In genomic region chr6:97282726-97283617, GRCh38 we compare ENCODE assay signal across 1 cellular context.
TF ChIP-seq lines count a peak whose summit lies in the region.

A gene with protein sequence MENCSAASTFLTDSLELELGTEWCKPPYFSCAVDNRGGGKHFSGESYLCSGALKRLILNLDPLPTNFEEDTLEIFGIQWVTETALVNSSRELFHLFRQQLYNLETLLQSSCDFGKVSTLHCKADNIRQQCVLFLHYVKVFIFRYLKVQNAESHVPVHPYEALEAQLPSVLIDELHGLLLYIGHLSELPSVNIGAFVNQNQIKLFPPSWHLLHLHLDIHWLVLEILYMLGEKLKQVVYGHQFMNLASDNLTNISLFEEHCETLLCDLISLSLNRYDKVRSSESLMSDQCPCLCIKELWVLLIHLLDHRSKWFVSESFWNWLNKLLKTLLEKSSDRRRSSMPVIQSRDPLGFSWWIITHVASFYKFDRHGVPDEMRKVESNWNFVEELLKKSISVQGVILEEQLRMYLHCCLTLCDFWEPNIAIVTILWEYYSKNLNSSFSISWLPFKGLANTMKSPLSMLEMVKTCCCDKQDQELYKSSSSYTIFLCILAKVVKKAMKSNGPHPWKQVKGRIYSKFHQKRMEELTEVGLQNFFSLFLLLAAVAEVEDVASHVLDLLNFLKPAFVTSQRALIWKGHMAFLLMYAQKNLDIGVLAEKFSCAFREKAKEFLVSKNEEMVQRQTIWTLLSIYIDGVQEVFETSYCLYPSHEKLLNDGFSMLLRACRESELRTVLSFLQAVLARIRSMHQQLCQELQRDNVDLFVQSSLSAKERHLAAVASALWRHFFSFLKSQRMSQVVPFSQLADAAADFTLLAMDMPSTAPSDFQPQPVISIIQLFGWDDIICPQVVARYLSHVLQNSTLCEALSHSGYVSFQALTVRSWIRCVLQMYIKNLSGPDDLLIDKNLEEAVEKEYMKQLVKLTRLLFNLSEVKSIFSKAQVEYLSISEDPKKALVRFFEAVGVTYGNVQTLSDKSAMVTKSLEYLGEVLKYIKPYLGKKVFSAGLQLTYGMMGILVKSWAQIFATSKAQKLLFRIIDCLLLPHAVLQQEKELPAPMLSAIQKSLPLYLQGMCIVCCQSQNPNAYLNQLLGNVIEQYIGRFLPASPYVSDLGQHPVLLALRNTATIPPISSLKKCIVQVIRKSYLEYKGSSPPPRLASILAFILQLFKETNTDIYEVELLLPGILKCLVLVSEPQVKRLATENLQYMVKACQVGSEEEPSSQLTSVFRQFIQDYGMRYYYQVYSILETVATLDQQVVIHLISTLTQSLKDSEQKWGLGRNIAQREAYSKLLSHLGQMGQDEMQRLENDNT (minus strand): TSS chr6:97283216. CDS start chr6:97282477, 739 bp downstream.

TF ChIP-seq in HEK293, 187 proteins besides CTCF, POLR2A, EP300 and RAD21 (continued from another document and continues in another):
- TF ChIP-seq PRDM10 (tag by site-specific recombination; IDR thresholded peaks at IDR 0.05), result peak; percentile 50
- TF ChIP-seq, protein P1, sequence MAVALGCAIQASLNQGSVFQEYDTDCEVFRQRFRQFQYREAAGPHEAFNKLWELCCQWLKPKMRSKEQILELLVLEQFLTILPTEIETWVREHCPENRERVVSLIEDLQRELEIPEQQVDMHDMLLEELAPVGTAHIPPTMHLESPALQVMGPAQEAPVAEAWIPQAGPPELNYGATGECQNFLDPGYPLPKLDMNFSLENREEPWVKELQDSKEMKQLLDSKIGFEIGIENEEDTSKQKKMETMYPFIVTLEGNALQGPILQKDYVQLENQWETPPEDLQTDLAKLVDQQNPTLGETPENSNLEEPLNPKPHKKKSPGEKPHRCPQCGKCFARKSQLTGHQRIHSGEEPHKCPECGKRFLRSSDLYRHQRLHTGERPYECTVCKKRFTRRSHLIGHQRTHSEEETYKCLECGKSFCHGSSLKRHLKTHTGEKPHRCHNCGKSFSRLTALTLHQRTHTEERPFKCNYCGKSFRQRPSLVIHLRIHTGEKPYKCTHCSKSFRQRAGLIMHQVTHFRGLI (tag by site-specific recombination; IDR thresholded peaks at IDR 0.05), result 0 out of 2 replicates have a peak, but pooled peaks have one; percentile 24
- TF ChIP-seq ZBTB48 (tag by site-specific recombination; IDR thresholded peaks at IDR 0.05), result peak; percentile 59
- TF ChIP-seq ZNF518A (tag by site-specific recombination; conservative IDR thresholded peaks at IDR 0.05; ENCODE audit: low read depth), result 0 out of 2 replicates have a peak, but pooled peaks have one; percentile 30
- no peak for TF ChIP-seq ZNF354C (tag by site-specific recombination; IDR thresholded peaks at IDR 0.05; ENCODE audit: borderline replicate concordance, low read depth)
- peak; percentile 70 for TF ChIP-seq KLF16 (tag by site-specific recombination; IDR thresholded peaks at IDR 0.05)
- peak; percentile 76 for TF ChIP-seq ZNF18 (tag by site-specific recombination; IDR thresholded peaks at IDR 0.05)
- TF ChIP-seq ZNF423 (tag by site-specific recombination; IDR thresholded peaks at IDR 0.05), result no peak
- TF ChIP-seq, protein P2, sequence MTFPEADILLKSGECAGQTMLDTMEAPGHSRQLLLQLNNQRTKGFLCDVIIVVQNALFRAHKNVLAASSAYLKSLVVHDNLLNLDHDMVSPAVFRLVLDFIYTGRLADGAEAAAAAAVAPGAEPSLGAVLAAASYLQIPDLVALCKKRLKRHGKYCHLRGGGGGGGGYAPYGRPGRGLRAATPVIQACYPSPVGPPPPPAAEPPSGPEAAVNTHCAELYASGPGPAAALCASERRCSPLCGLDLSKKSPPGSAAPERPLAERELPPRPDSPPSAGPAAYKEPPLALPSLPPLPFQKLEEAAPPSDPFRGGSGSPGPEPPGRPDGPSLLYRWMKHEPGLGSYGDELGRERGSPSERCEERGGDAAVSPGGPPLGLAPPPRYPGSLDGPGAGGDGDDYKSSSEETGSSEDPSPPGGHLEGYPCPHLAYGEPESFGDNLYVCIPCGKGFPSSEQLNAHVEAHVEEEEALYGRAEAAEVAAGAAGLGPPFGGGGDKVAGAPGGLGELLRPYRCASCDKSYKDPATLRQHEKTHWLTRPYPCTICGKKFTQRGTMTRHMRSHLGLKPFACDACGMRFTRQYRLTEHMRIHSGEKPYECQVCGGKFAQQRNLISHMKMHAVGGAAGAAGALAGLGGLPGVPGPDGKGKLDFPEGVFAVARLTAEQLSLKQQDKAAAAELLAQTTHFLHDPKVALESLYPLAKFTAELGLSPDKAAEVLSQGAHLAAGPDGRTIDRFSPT (tag by site-specific recombination; IDR thresholded peaks at IDR 0.05), result peak; percentile 55; the same call in 1 of the 2 replicates
- TF ChIP-seq TRIM28 (IDR thresholded peaks at IDR 0.05; ENCODE audit: borderline replicate concordance, low read length), result peak; percentile 44; the same call in 1 of the 2 replicates
- TF ChIP-seq, protein P3, sequence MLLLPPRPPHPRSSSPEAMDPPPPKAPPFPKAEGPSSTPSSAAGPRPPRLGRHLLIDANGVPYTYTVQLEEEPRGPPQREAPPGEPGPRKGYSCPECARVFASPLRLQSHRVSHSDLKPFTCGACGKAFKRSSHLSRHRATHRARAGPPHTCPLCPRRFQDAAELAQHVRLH (tag by site-specific recombination; IDR thresholded peaks at IDR 0.05), result peak; percentile 46; the same call in 1 of the 2 replicates
- TF ChIP-seq ZEB2 (tag by site-specific recombination; IDR thresholded peaks at IDR 0.05), result peak; percentile 58; the same call in 1 of the 2 replicates
- TF ChIP-seq, protein P4, sequence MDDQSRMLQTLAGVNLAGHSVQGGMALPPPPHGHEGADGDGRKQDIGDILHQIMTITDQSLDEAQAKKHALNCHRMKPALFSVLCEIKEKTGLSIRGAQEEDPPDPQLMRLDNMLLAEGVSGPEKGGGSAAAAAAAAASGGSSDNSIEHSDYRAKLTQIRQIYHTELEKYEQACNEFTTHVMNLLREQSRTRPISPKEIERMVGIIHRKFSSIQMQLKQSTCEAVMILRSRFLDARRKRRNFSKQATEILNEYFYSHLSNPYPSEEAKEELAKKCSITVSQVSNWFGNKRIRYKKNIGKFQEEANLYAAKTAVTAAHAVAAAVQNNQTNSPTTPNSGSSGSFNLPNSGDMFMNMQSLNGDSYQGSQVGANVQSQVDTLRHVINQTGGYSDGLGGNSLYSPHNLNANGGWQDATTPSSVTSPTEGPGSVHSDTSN (CRISPR knock-in tag; IDR thresholded peaks at IDR 0.05), result peak; percentile 77; the same call in 1 of the 2 replicates
- TF ChIP-seq ZNF623 (tag by site-specific recombination; IDR thresholded peaks at IDR 0.05), result no peak
- TF ChIP-seq, protein P5, sequence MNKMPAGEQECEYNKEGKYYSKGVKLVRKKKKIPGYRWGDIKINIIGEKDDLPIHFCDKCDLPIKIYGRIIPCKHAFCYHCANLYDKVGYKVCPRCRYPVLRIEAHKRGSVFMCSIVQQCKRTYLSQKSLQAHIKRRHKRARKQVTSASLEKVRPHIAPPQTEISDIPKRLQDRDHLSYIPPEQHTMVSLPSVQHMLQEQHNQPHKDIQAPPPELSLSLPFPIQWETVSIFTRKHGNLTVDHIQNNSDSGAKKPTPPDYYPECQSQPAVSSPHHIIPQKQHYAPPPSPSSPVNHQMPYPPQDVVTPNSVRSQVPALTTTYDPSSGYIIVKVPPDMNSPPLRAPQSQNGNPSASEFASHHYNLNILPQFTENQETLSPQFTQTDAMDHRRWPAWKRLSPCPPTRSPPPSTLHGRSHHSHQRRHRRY (tag by site-specific recombination; IDR thresholded peaks at IDR 0.05), result 0 out of 2 replicates have a peak, but pooled peaks have one; percentile 14
- peak; percentile 65 for TF ChIP-seq ZNF660 (tag by site-specific recombination; IDR thresholded peaks at IDR 0.05)
- peak; percentile 33; the same call in 1 of the 2 replicates for TF ChIP-seq WT1 (tag by site-specific recombination; IDR thresholded peaks at IDR 0.05)
- 0 out of 2 replicates have a peak, but pooled peaks have one; percentile 58 for TF ChIP-seq KLF1 (tag by site-specific recombination; IDR thresholded peaks at IDR 0.05)
- peak; percentile 30; the same call in 1 of the 2 replicates for TF ChIP-seq OSR2 (tag by site-specific recombination; IDR thresholded peaks at IDR 0.05)
- TF ChIP-seq, protein P6, sequence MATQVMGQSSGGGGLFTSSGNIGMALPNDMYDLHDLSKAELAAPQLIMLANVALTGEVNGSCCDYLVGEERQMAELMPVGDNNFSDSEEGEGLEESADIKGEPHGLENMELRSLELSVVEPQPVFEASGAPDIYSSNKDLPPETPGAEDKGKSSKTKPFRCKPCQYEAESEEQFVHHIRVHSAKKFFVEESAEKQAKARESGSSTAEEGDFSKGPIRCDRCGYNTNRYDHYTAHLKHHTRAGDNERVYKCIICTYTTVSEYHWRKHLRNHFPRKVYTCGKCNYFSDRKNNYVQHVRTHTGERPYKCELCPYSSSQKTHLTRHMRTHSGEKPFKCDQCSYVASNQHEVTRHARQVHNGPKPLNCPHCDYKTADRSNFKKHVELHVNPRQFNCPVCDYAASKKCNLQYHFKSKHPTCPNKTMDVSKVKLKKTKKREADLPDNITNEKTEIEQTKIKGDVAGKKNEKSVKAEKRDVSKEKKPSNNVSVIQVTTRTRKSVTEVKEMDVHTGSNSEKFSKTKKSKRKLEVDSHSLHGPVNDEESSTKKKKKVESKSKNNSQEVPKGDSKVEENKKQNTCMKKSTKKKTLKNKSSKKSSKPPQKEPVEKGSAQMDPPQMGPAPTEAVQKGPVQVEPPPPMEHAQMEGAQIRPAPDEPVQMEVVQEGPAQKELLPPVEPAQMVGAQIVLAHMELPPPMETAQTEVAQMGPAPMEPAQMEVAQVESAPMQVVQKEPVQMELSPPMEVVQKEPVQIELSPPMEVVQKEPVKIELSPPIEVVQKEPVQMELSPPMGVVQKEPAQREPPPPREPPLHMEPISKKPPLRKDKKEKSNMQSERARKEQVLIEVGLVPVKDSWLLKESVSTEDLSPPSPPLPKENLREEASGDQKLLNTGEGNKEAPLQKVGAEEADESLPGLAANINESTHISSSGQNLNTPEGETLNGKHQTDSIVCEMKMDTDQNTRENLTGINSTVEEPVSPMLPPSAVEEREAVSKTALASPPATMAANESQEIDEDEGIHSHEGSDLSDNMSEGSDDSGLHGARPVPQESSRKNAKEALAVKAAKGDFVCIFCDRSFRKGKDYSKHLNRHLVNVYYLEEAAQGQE (tag by site-specific recombination; IDR thresholded peaks at IDR 0.05), result peak; percentile 16; the same call in 1 of the 2 replicates
- peak; percentile 71 for TF ChIP-seq KLF9 (tag by site-specific recombination; IDR thresholded peaks at IDR 0.05; ENCODE audit: low read depth)
